Comparison of ENCODE assay signal across 15 cellular contexts in the genomic region with DNA sequence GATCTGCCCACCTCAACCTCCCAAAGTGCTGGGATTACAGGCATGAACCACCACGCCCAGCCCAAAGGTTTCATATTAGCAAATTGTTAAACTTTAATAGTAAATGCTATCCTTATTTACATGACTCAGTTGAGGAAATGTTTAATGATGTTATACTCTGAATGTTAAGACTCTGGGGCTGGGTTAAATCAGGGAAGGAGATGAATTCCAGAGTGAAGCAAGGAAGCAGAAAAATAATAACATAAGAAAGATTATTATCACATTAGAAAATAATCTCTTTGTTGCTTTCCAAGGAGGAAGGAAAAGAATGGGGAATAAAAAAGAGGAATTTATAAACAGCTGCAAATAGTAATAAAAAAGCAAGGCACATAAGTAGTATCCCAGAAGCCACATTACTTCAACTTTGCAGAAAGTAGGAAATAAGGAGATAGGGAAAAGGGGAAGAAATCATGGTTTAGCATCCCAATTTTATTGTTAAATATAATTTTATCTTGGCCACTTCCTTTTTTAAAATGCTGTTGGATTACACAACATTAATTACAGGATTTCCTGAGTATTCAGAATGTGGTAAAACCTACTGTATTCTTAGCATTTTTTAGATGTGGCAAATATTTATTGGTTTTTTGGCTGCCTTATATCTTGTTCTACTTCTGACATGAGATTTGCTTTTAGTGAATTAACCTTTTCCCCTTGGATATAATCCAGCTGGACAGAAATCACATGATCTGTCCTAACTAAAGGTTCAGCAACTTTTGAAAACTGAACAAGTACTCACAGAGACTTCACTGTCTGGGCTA.
DNase-seq lines count a peak whose midpoint lies in the region; ATAC-seq, FAIRE-seq and TF ChIP-seq lines count a peak whose summit lies in the region.
"Had no signal": no experiment of that assay in that cellular context is flagged by ENCODE, and none has a peak within 500 bp of the region (broad histone marks: within the 10 kb centered on the region; RNA-seq: fewer than 3 reads in every experiment).

No MANE protein-coding gene starts in this region.

- intact Hi-C loops in esophagus squamous epithelium (cut with DNase I), result no loop called here

- H3K4me3 ChIP-seq in esophagus squamous epithelium, result no peak overlapping the region
- H3K4me3 ChIP-seq: ascending aorta, neural progenitor cell had no signal

- no peak for TF ChIP-seq CTCF in esophagus squamous epithelium (IDR thresholded peaks at IDR 0.05)

- peak; percentile 15 for DNase-seq in ELR (ENCODE audit: low read depth)
- DNase-seq in NOMO-1 (lab: John Stamatoyannopoulos, UW; ENCODE audit: unreplicated experiment in 2 of 2), result peak; percentile 76 to 88
- peak; percentile 17 for DNase-seq in non-pigmented ciliary epithelial cell (ENCODE audit: low read depth)
- no peak for DNase-seq in esophagus squamous epithelium (lab: John Stamatoyannopoulos, UW)
- no peak for DNase-seq in NCI-H146 (lab: John Stamatoyannopoulos, UW)
- no peak for DNase-seq in NCI-H2196 (lab: John Stamatoyannopoulos, UW; ENCODE audit: unreplicated experiment)
- DNase-seq: activated CD4-positive, alpha-beta memory T cell treated with anti-CD3 and anti-CD28 coated beads for 36 hours; COR-L47; effector memory CD4-positive, alpha-beta T cell; NCI-H1417 treated with DMSO at 0.1 percent for 48 hours; NCI-H524 treated with DMSO at 0.1 percent for 48 hours had no signal

- 80 to 89% methylated on average over 1 of the region's 1 CpG for WGBS in esophagus squamous epithelium, 2 donors

- no peak for TF ChIP-seq POLR2A in esophagus squamous epithelium (IDR thresholded peaks at IDR 0.05)

- peaks cover 0 to 44% (median 0%) of the 10 kb centered on the region in 3 donors for H3K4me1 ChIP-seq in esophagus squamous epithelium
- H3K4me1 ChIP-seq: ascending aorta, neural progenitor cell had no signal

- FAIRE-seq in endometrium (lab: Jason Lieb, UNC), result peak; percentile 95

- no peak for ATAC-seq in HG03469 (IDR thresholded peaks at IDR 0.05; ENCODE audit: unreplicated experiment)

- no peaks in the 10 kb centered on the region for H3K36me3 ChIP-seq in esophagus squamous epithelium
- H3K36me3 ChIP-seq: ascending aorta, neural progenitor cell had no signal

- H3K27ac ChIP-seq in esophagus squamous epithelium, result no peak overlapping the region
- H3K27ac ChIP-seq: ascending aorta, neural progenitor cell had no signal

- no peaks in the 10 kb centered on the region for H3K27me3 ChIP-seq in esophagus squamous epithelium
- H3K27me3 ChIP-seq: ascending aorta, neural progenitor cell had no signal

- no peaks in the 10 kb centered on the region for H3K9me3 ChIP-seq in esophagus squamous epithelium
- H3K9me3 ChIP-seq: ascending aorta had no signal

Comparison
In these comparisons a context has a peak if more than half of its experiments do, and no peak if none do; other contexts are left out.
1. DNase-seq: peak in ELR (single experiment), NOMO-1 (2 of 2) and non-pigmented ciliary epithelial cell (single experiment); none in esophagus squamous epithelium (single experiment), NCI-H146 (single experiment) and NCI-H2196 (single experiment).